Comparison of ENCODE assay signal across 8 cellular contexts in genomic region chr18:3593381-3593903, GRCh38.
DNase-seq lines count a peak whose midpoint lies in the region; ATAC-seq, FAIRE-seq and TF ChIP-seq lines count a peak whose summit lies in the region.

No MANE protein-coding gene starts in this region.

- no peak for FAIRE-seq in small intestine (lab: Jason Lieb, UNC)

- no peaks in the 10 kb centered on the region for H3K9me3 ChIP-seq in CD4-positive, alpha-beta T cell (ENCODE audit: control insufficient read depth, low read length)
- H3K9me3 ChIP-seq in adrenal gland (replicated peaks in 1 of 3) (no peaks in the 10 kb centered on the region), small intestine (ENCODE audit: control insufficient read depth, low read depth) (no peaks in the 10 kb centered on the region)

- 14 to 18% (median 15%) methylated on average over 11 of the region's 11 CpGs for WGBS in adrenal gland, 4 donors
- WGBS in small intestine, 3 donors, result 18 to 20% (median 18%) methylated on average over 11 of the region's 11 CpGs

- no peak for TF ChIP-seq POLR2A in adrenal gland (IDR thresholded peaks at IDR 0.05)

- POLR2A ChIA-PET in CD4-positive, alpha-beta T cell (lab: Charles Lee), result interaction anchor here (0.6 to 5.6 kb wide), 39 partner anchors 8 to 1704 kb away, joined by 3 to 185 read pairs (median 6); partner anchors contain the start of genes METTL4, MYL12A, MYL12B and NDC80

- peak in 1 of 10 experiments; percentile 42 for DNase-seq in CD4-positive, alpha-beta T cell
- DNase-seq in GM23338 (ENCODE audit: low spot score) (peak; percentile 59), NCI-H2171 treated with DMSO at 0.1 percent for 48 hours (lab: John Stamatoyannopoulos, UW) (peak; percentile 89), adrenal gland (peak in 3 of 7 donors; percentile 52 to 81 (median 71)), hepatic stellate cell (ENCODE audit: low spot score) (peak; percentile 49), small intestine (no peak), NAMALWA (ENCODE audit: low spot score) (no peak), NCI-H1436 (lab: John Stamatoyannopoulos, UW) (no peak)

- no peak overlapping the region for H2AFZ ChIP-seq in GM23338

- H3K4me1 ChIP-seq in GM23338 (ENCODE audit: insufficient read depth) (peaks cover 65% of the 10 kb centered on the region), adrenal gland (replicated peaks in 1 of 2) (peaks cover 45 to 51% of the 10 kb centered on the region in 2 donors), small intestine (ENCODE audit: control insufficient read depth in 2 of 2, insufficient read depth in 1 of 2, low read depth in 1 of 2, low read length in 1 of 2) (peaks cover 3 to 17% of the 10 kb centered on the region in 2 donors)

- H3K36me3 Mint-ChIP-seq in CD4-positive, alpha-beta T cell (ENCODE audit: low read depth), result peaks cover 39% of the 10 kb centered on the region
- peaks cover 15% of the 10 kb centered on the region for H3K36me3 Mint-ChIP-seq in GM23338 (ENCODE audit: low read depth)

- H3K4me3 Mint-ChIP-seq in CD4-positive, alpha-beta T cell, result peak overlapping the region; percentile 94
- peak overlapping the region; percentile 67 for H3K4me3 Mint-ChIP-seq in GM23338

- H3K27me3 Mint-ChIP-seq in CD4-positive, alpha-beta T cell, result no peaks in the 10 kb centered on the region
- peaks cover 30% of the 10 kb centered on the region for H3K27me3 Mint-ChIP-seq in GM23338 (ENCODE audit: insufficient read depth, low read depth, poor library complexity)

- ATAC-seq in CD4-positive, alpha-beta T cell (ENCODE audit: poor library complexity), result peak; percentile 15
- peak; percentile 43 for ATAC-seq in GM23338

- H3K4me1 Mint-ChIP-seq in CD4-positive, alpha-beta T cell (ENCODE audit: low read depth), result peaks cover 59% of the 10 kb centered on the region
- peaks cover 62% of the 10 kb centered on the region for H3K4me1 Mint-ChIP-seq in GM23338

- H3K79me2 ChIP-seq in GM23338 (replicated peaks; ENCODE audit: insufficient read depth), result peaks cover 19% of the 10 kb centered on the region

- no peaks in the 10 kb centered on the region; the same call in 1 of the 2 replicates for H3K36me3 ChIP-seq in GM23338 (ENCODE audit: insufficient read depth)
- H3K36me3 ChIP-seq in adrenal gland (replicated peaks in 1 of 2), result no peaks in the 10 kb centered on the region
- no peaks in the 10 kb centered on the region for H3K36me3 ChIP-seq in small intestine (ENCODE audit: control insufficient read depth in 2 of 2, insufficient read depth in 2 of 2, low read length in 2 of 2)

- no peaks in the 10 kb centered on the region for H4K20me1 ChIP-seq in GM23338 (replicated peaks; ENCODE audit: insufficient read depth)

- peak overlapping the region; percentile 100 for H3K27ac Mint-ChIP-seq in CD4-positive, alpha-beta T cell
- peak overlapping the region; percentile 43; the same call in 1 of the 2 replicates for H3K27ac Mint-ChIP-seq in GM23338

- peak overlapping the region; percentile 68 for H3K4me2 ChIP-seq in GM23338

- H3K9me2 ChIP-seq in GM23338 (ENCODE audit: insufficient read depth), result no peaks in the 10 kb centered on the region

- peaks cover 19% of the 10 kb centered on the region; the same call in 1 of the 2 replicates for H3F3A ChIP-seq in GM23338 (replicated peaks; ENCODE audit: low read depth)

- intact Hi-C loops in CD4-positive, alpha-beta T cell (cut with DNase I, micrococcal nuclease), result loop anchor here (2.0 to 10.0 kb wide), 5 partner anchors 69 to 629 kb away; no protein-coding TSS in a partner anchor
- intact Hi-C loops in adrenal gland (cut with DNase I), result loop anchor here in 1 of 2 donors (5.0 to 10.0 kb wide), 2 partner anchors 71 to 141 kb away; partner anchors contain the start of gene TGIF1

- H3K27me3 ChIP-seq in CD4-positive, alpha-beta T cell (ENCODE audit: control insufficient read depth, insufficient read depth, low read length), result no peaks in the 10 kb centered on the region
- peaks cover 25% of the 10 kb centered on the region for H3K27me3 ChIP-seq in GM23338 (ENCODE audit: insufficient read depth)
- no peaks in the 10 kb centered on the region for H3K27me3 ChIP-seq in adrenal gland
- no peaks in the 10 kb centered on the region for H3K27me3 ChIP-seq in small intestine (ENCODE audit: control insufficient read depth in 2 of 2, insufficient read depth in 2 of 2, low read length in 2 of 2)

- CTCF ChIA-PET in CD4-positive, alpha-beta T cell (lab: Charles Lee), result interaction anchor here (0.6 to 3.0 kb wide), 20 partner anchors 8 to 624 kb away, joined by 3 to 51 read pairs (median 5); partner anchors contain the start of gene TGIF1

- peak overlapping the region; percentile 89 for H3K27ac ChIP-seq in CD4-positive, alpha-beta T cell (ENCODE audit: low read depth, low read length)
- peak overlapping the region; percentile 78 for H3K27ac ChIP-seq in GM23338 (ENCODE audit: low read depth)
- H3K27ac ChIP-seq in adrenal gland, result peak overlapping the region; percentile 93 to 98 (median 96)
- H3K27ac ChIP-seq in small intestine (ENCODE audit: low read depth in 1 of 2, low read length in 1 of 2), result peak overlapping the region; percentile 53 to 94

- no peak for TF ChIP-seq CTCF in CD4-positive, alpha-beta T cell (IDR thresholded peaks at IDR 0.05)
- no peak for TF ChIP-seq CTCF in GM23338 (conservative IDR thresholded peaks at IDR 0.05; ENCODE audit: low read depth in 2 of 2)
- no peak for TF ChIP-seq CTCF in adrenal gland (IDR thresholded peaks at IDR 0.05)

- no peaks in the 10 kb centered on the region for H3K9me3 Mint-ChIP-seq in CD4-positive, alpha-beta T cell
- no peaks in the 10 kb centered on the region for H3K9me3 Mint-ChIP-seq in GM23338

- H3K4me3 ChIP-seq in GM23338, result peak overlapping the region; percentile 48
- peak overlapping the region in 1 of 4 donors; percentile 59 for H3K4me3 ChIP-seq in adrenal gland
- no peak overlapping the region for H3K4me3 ChIP-seq in small intestine (ENCODE audit: low read depth in 1 of 2, low read length in 2 of 2)

TF ChIP-seq in GM23338, 12 proteins besides CTCF, POLR2A, EP300 and RAD21:
- no peak for TF ChIP-seq REST (IDR thresholded peaks at IDR 0.05; ENCODE audit: unreplicated experiment)
- no peak for TF ChIP-seq JUNB (IDR thresholded peaks at IDR 0.05; ENCODE audit: unreplicated experiment)
- TF ChIP-seq ZNF331 (CRISPR knock-in tag; IDR thresholded peaks at IDR 0.05; ENCODE audit: low read depth), result no peak
- no peak for TF ChIP-seq ETS1 (IDR thresholded peaks at IDR 0.05)

Comparison
In these comparisons a context has a peak if more than half of its experiments do, and no peak if none do; other contexts are left out.
1. DNase-seq: peak in GM23338 (single experiment), NCI-H2171 treated with DMSO at 0.1 percent for 48 hours (single experiment) and hepatic stellate cell (single experiment); none in small intestine (single experiment), NAMALWA (single experiment) and NCI-H1436 (single experiment).
2. Peak in every context shown above with its lines, with median percentiles within 50 percentile points of each other: H3K27ac ChIP-seq.